In the genomic region with DNA sequence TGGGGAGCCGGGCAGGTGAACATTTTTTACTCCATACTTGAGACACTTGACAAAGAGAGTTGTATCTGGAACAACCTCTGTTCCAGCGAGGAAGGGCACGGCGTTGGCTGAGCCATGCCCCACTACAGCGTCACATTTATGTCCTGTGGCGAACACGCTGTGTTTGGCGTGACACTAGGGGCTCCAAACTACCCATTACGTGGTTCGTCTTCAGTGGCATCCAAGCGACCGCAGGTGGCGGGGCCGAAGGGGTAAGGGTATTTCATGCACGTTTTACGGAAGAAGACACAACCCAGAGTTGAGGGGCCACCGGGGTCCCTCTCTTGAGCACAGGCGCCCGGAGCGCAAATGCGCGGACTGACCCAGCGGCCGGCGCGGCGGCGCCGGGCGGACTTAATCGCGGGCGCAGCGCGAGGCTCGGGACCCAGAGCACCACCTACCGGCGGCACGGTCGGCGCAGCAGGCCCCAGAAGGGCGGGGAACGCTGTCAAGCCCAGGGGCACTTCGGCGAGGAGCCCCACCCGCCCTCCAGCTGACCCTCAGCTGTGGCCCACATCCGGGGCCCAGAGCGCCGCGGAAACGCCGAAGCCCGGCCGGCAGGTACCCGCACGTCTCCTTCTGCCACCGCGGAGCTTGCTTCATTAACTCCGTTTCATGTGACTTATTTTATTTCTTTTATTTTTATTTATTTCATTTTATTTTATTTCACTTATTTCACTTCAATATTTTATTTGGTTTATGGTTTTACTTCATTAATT, we compare ENCODE assay signal across 8 cellular contexts.
DNase-seq lines count a peak whose midpoint lies in the region; ATAC-seq and TF ChIP-seq lines count a peak whose summit lies in the region.

No MANE protein-coding gene starts in this region.

- peak overlapping the region; percentile 74 for H2AFZ ChIP-seq in ACC112 (ENCODE audit: low read length, unreplicated experiment)

- no peaks in the 10 kb centered on the region for H3K27me3 ChIP-seq in ACC112 (ENCODE audit: insufficient read depth, low read length)

- H3K36me3 ChIP-seq in ACC112 (ENCODE audit: insufficient read depth, low read length): no peaks in the 10 kb centered on the region

- no peak overlapping the region for H3K27ac ChIP-seq in ACC112 (ENCODE audit: low read depth, low read length)

- TF ChIP-seq CTCF in choroid plexus epithelial cell (conservative IDR thresholded peaks at IDR 0.05; ENCODE audit: low read depth, low read length): peak; percentile 65

- H3K4me3 ChIP-seq in ACC112 (ENCODE audit: low read depth, low read length): peak overlapping the region; percentile 79
- peak overlapping the region; percentile 58 for H3K4me3 ChIP-seq in choroid plexus epithelial cell (ENCODE audit: low read depth, low read length)

- DNase-seq in NCI-H2196 (lab: John Stamatoyannopoulos, UW; ENCODE audit: unreplicated experiment): peak; percentile 60
- DNase-seq in activated CD4-positive, CD25-positive, alpha-beta regulatory T cell treated with anti-CD3 and anti-CD28 coated beads, Interleukin-2, amount 50 U/mL, for 16 hours (ENCODE audit: low read depth, low spot score): peak; percentile 19
- peak; percentile 79 for DNase-seq in choroid plexus epithelial cell (ENCODE audit: low read depth)
- peak; percentile 93 for DNase-seq in left kidney (ENCODE audit: low read depth, low spot score)
- DNase-seq in stimulated activated CD4-positive, alpha-beta T cell treated with anti-CD3 and anti-CD28 coated beads, Interleukin-1b, Interleukin-23, amount 100 ng/mL, for 48 hours: peak; percentile 64

- ATAC-seq in HG03064 (IDR thresholded peaks at IDR 0.05; ENCODE audit: low read depth, unreplicated experiment): peak; percentile 94

- peak; percentile 31 for TF ChIP-seq POLR2A in GM18526 (IDR thresholded peaks at IDR 0.05; ENCODE audit: extremely low read depth, insufficient read length)

- H3K79me2 ChIP-seq in ACC112 (ENCODE audit: control insufficient read depth, insufficient read depth, low read length, unreplicated experiment): no peaks in the 10 kb centered on the region

- no peaks in the 10 kb centered on the region for H3K4me1 ChIP-seq in ACC112 (ENCODE audit: control insufficient read depth, insufficient read depth, low read length, unreplicated experiment)

Comparison
In these comparisons a context has a peak if more than half of its experiments do, and no peak if none do; other contexts are left out.
1. DNase-seq: peak in every context shown above with its lines; median percentile 93 in left kidney; 79 in choroid plexus epithelial cell; 64 in stimulated activated CD4-positive, alpha-beta T cell treated with anti-CD3 and anti-CD28 coated beads, Interleukin-1b, Interleukin-23, amount 100 ng/mL, for 48 hours; 60 in NCI-H2196; 19 in activated CD4-positive, CD25-positive, alpha-beta regulatory T cell treated with anti-CD3 and anti-CD28 coated beads, Interleukin-2, amount 50 U/mL, for 16 hours.